Comparison of ENCODE assay signal across 9 cellular contexts in genomic region chr9:72951520-72952393, GRCh38. TPM values are rescaled to one million over a fixed set of nuclear protein-coding genes. Genes with fewer than 3 reads are reported as not detected.
DNase-seq lines count a peak whose midpoint lies in the region; ATAC-seq, FAIRE-seq and TF ChIP-seq lines count a peak whose summit lies in the region.
"Had no signal": no experiment of that assay in that cellular context is flagged by ENCODE, and none has a peak within 500 bp of the region (broad histone marks: within the 10 kb centered on the region; RNA-seq: fewer than 3 reads in every experiment).

No MANE protein-coding gene starts in this region.

- H3K9me3 ChIP-seq in H1 (ENCODE audit: insufficient read depth in 2 of 2, low read depth in 1 of 2, low read length in 1 of 2) (no peaks in the 10 kb centered on the region), mucosa of descending colon (no peaks in the 10 kb centered on the region), tibial artery (no peaks in the 10 kb centered on the region)

- H2BK5ac ChIP-seq in H1 (ENCODE audit: low read depth, low read length), result no peak overlapping the region

- H3K56ac ChIP-seq in H1 (replicated peaks; ENCODE audit: insufficient read length, low read depth, low read length), result no peak overlapping the region

- H2BK12ac ChIP-seq in H1 (ENCODE audit: low read depth, low read length), result no peak overlapping the region

- H3K27me3 ChIP-seq in H1 (replicated peaks in 1 of 4; ENCODE audit: control insufficient read depth in 3 of 4, extremely low read depth in 1 of 4, insufficient read depth in 3 of 4, low read length in 3 of 4) (no peaks in the 10 kb centered on the region), tibial artery (no peaks in the 10 kb centered on the region)

- no peaks in the 10 kb centered on the region for H4K20me1 ChIP-seq in H1 (replicated peaks in 1 of 2; ENCODE audit: control insufficient read depth in 1 of 2, insufficient read depth in 2 of 2, low read length in 2 of 2)

- no peak overlapping the region for H3K9ac ChIP-seq in H1 (replicated peaks in 1 of 4; ENCODE audit: extremely low read depth in 1 of 4, low read depth in 3 of 4, low read length in 3 of 4)

- H4K8ac ChIP-seq in H1 (ENCODE audit: extremely low read depth, insufficient read depth, low read length), result no peak overlapping the region

- WGBS in H1 (ENCODE audit: extremely low coverage in 1 of 2, insufficient coverage in 1 of 2, insufficient read length in 1 of 2, insufficient replicate concordance in 2 of 2, low coverage in 1 of 2, low lambda C conversion rate in 2 of 2, missing lambda C conversion rate in 1 of 2), 2 experiments, result 86% methylated on average over 5 of the region's 5 CpGs; no CpG with 5 or more reads in 1 of the 2 experiments

- no peak overlapping the region for H3K4ac ChIP-seq in H1 (replicated peaks; ENCODE audit: insufficient read length, low read depth, low read length)

- H3K4me1 ChIP-seq in H1 (replicated peaks in 1 of 4; ENCODE audit: control insufficient read depth in 3 of 4, insufficient read depth in 4 of 4, low read length in 3 of 4), result peaks cover 0 to 3% (median 0%) of the 10 kb centered on the region in 4 experiments; a peak in 1 of 7 replicates
- H3K4me1 ChIP-seq in mucosa of descending colon (ENCODE audit: low read depth), result peaks cover 50% of the 10 kb centered on the region
- H3K4me1 ChIP-seq in tibial artery, result peaks cover 0 to 36% (median 0%) of the 10 kb centered on the region in 4 donors

- H3K23me2 ChIP-seq in H1 (ENCODE audit: low read depth, low read length), result no peaks in the 10 kb centered on the region

- no peak overlapping the region for H2BK20ac ChIP-seq in H1 (ENCODE audit: low read length)

- POLR2A ChIA-PET in H1 (lab: Charles Lee; ENCODE audit: partially characterized antibody), result no interaction called here

- H3K4me3 ChIP-seq in H1 (ENCODE audit: extremely low read depth in 1 of 4, insufficient read depth in 2 of 4, low read depth in 3 of 4, low read length in 4 of 4) (no peak overlapping the region), mucosa of descending colon (no peak overlapping the region), tibial artery (peak overlapping the region; percentile 41 to 42)

- TF ChIP-seq CTCF in H1 (IDR thresholded peaks at IDR 0.05; ENCODE audit: control extremely low read depth in 1 of 3, insufficient read depth in 1 of 3, low read depth in 1 of 3, low read length in 3 of 3) (no peak), mucosa of descending colon (IDR thresholded peaks at IDR 0.05) (no peak), tibial artery (IDR thresholded peaks at IDR 0.05) (no peak)

- H3K23ac ChIP-seq in H1 (ENCODE audit: insufficient read length), result no peak overlapping the region

- no peak overlapping the region for H2AK5ac ChIP-seq in H1 (ENCODE audit: low read depth, low read length)

- no peaks in the 10 kb centered on the region for H3K36me3 ChIP-seq in H1 (ENCODE audit: control insufficient read depth in 2 of 4, insufficient read depth in 4 of 4, low read length in 3 of 4)
- H3K36me3 ChIP-seq in mucosa of descending colon (ENCODE audit: low read depth), result no peaks in the 10 kb centered on the region
- H3K36me3 ChIP-seq in tibial artery, result no peaks in the 10 kb centered on the region

- no peaks in the 10 kb centered on the region for H3K79me1 ChIP-seq in H1 (ENCODE audit: low read depth, low read length)

- no peak overlapping the region for H2BK15ac ChIP-seq in H1 (ENCODE audit: low read length)

- no peak overlapping the region for H2BK120ac ChIP-seq in H1 (replicated peaks; ENCODE audit: low read depth, low read length)

- TF ChIP-seq POLR2A in H1 (IDR thresholded peaks at IDR 0.05; ENCODE audit: control extremely low read depth in 1 of 2, low read depth in 2 of 2, low read length in 2 of 2), result no peak

- no peak overlapping the region for H3K14ac ChIP-seq in H1 (ENCODE audit: insufficient read length)

- CTCF ChIA-PET in H1 (lab: Charles Lee; ENCODE audit: partially characterized antibody), result interaction anchor here (7.2 kb wide), 1 partner anchor 19 kb away, joined by 32 read pairs; no protein-coding TSS in a partner anchor

- no peak for TF ChIP-seq EP300 in H1 (IDR thresholded peaks at IDR 0.05; ENCODE audit: borderline replicate concordance in 1 of 2, low read depth in 2 of 2, low read length in 2 of 2)

- peak; percentile 28 for DNase-seq in NCI-H748 (lab: John Stamatoyannopoulos, UW; ENCODE audit: unreplicated experiment)
- DNase-seq in H1 (ENCODE audit: low read depth in 1 of 2, low spot score in 2 of 2), result no peak
- peak in 1 of 3 donors; percentile 48 for DNase-seq in mucosa of descending colon
- no peak for DNase-seq in tibial artery
- no peak for DNase-seq in activated effector memory CD4-positive, alpha-beta T cell treated with anti-CD3 and anti-CD28 coated beads, Interleukin-2, amount 50 U/mL, for 16 hours
- DNase-seq in NCI-H226, result no peak
- DNase-seq: stimulated activated naive CD8-positive, alpha-beta T cell treated with anti-CD3 and anti-CD28 coated beads, Interleukin-15, Interleukin-2, amounts not matched to agents 100 U/mL and 50 U/mL, for 24 hours; T-helper 1 cell had no signal

- H3K27ac ChIP-seq in H1 (ENCODE audit: low read depth, low read length) (no peak overlapping the region), tibial artery (peak overlapping the region; percentile 17 to 64)

- H3K79me2 ChIP-seq in H1 (ENCODE audit: control insufficient read depth in 1 of 2, insufficient read depth in 2 of 2, low read length in 2 of 2), result no peaks in the 10 kb centered on the region

- no peak overlapping the region for H3K18ac ChIP-seq in H1 (ENCODE audit: extremely low read depth, low read length)

- intact Hi-C loops in mucosa of descending colon (cut with DNase I, micrococcal nuclease), result no loop called here
- intact Hi-C loops in tibial artery (cut with DNase I; ENCODE audit: low total_unique reads), result no loop called here

- peak; percentile 36 for FAIRE-seq in H1 (lab: Jason Lieb, UNC)

- no peak overlapping the region for H4K91ac ChIP-seq in H1 (replicated peaks; ENCODE audit: insufficient read length, low read length)

- peak overlapping the region; percentile 37; the same call in 1 of the 2 replicates for H2AFZ ChIP-seq in H1 (ENCODE audit: low read length)

- peak; percentile 34 for ATAC-seq in mucosa of descending colon
- ATAC-seq in activated CD4-positive, CD25-positive, alpha-beta regulatory T cell treated with anti-CD3 and anti-CD28 coated beads, Interleukin-2, amount 50 U/mL, for 24 hours, result no peak
- ATAC-seq: stimulated activated naive CD8-positive, alpha-beta T cell treated with anti-CD3 and anti-CD28 coated beads, Interleukin-15, Interleukin-2, amounts not matched to agents 100 U/mL and 50 U/mL, for 24 hours had no signal

- no peak overlapping the region for H3K4me2 ChIP-seq in H1 (ENCODE audit: insufficient read depth in 1 of 2, low read depth in 2 of 2, low read length in 2 of 2)

- no peak overlapping the region for H4K5ac ChIP-seq in H1 (ENCODE audit: insufficient read length, low read depth, low read length)

- no peak for TF ChIP-seq RAD21 in H1 (IDR thresholded peaks at IDR 0.05 in 1 of 2, conservative IDR thresholded peaks at IDR 0.05 in 1 of 2; ENCODE audit: low read depth in 2 of 2, low read length in 2 of 2)

TF ChIP-seq in H1, 55 proteins besides CTCF, POLR2A, EP300 and RAD21:
- no peak for TF ChIP-seq SIN3A (conservative IDR thresholded peaks at IDR 0.05 in 1 of 2, IDR thresholded peaks at IDR 0.05 in 1 of 2; ENCODE audit: low read depth in 1 of 2, low read length in 2 of 2)

RNA-seq across cellular contexts. Expression of gene ALDH1A1, which starts 1.1 kb away (rescaled TPM):
- 0.82 and 1.1 TPM in 2 replicates for total RNA-seq in H1 (2021; fragmentation: NEBNext Ultra II Directional; extraction: Animal tissue kit (Norgen Biotek cat#: 25700))
- polyA plus RNA-seq in H1 (2011; rRNA removed), result 0.39 and 0.50 TPM in 2 replicates
- polyA plus RNA-seq in H1 (2011; cell fraction: cytosol; rRNA removed), result 0.62 TPM
- 0.24 TPM for polyA plus RNA-seq in H1 (2011; cell fraction: nucleus; rRNA removed)
- polyA plus RNA-seq in H1 (2012, experiment 1 of 2), result 1.1 to 2.0 TPM (median 1.3 TPM) in 4 replicates
- polyA plus RNA-seq in H1 (2012, experiment 2 of 2), result 0.07 TPM
- 1.2 TPM for polyA plus RNA-seq in H1 (2013, experiment 1 of 2)
- 1.0 TPM for polyA plus RNA-seq in H1 (2013, experiment 2 of 2)
- 0.69 and 0.76 TPM in 2 replicates for polyA minus RNA-seq in H1 (2011; rRNA and poly(A)+ RNA removed)
- 1.2 TPM for polyA minus RNA-seq in H1 (2011; cell fraction: cytosol; rRNA and poly(A)+ RNA removed)
- not detected for polyA minus RNA-seq in H1 (2011; cell fraction: nucleus; rRNA and poly(A)+ RNA removed)
- total RNA-seq in mucosa of descending colon, result 100 to 1,000 TPM in 1 of 3 donors, 10 to 100 TPM in 2; 72.9 to 173 (median 84.1) TPM

Comparison
In these comparisons a context has a peak if more than half of its experiments do, and no peak if none do; other contexts are left out.
1. H3K4me3 ChIP-seq: peak in tibial artery (2 of 2); none in H1 (0 of 4) and mucosa of descending colon (single experiment).
2. RNA of gene ALDH1A1, which starts 1.1 kb away (total RNA-seq): 72.9 to 173 TPM in mucosa of descending colon; 0.82 to 1.1 TPM in H1; every median in the first group is over 10 times any median in the second.